25 cellular contexts compared by ENCODE assay signal in genomic region chr2:69134546-69134945, GRCh38.
DNase-seq lines count a peak whose midpoint lies in the region; FAIRE-seq and TF ChIP-seq lines count a peak whose summit lies in the region.
"Had no signal": no experiment of that assay in that cellular context is flagged by ENCODE, and none has a peak within 500 bp of the region (broad histone marks: within the 10 kb centered on the region; RNA-seq: fewer than 3 reads in every experiment).

No MANE protein-coding gene starts in this region.

- no peak overlapping the region for H3K27ac ChIP-seq in keratinocyte (ENCODE audit: control insufficient read depth, insufficient read depth, low read length)
- H3K27ac ChIP-seq: parathyroid adenoma, PC-9 had no signal

- H4K20me1 ChIP-seq in keratinocyte (ENCODE audit: control insufficient read depth, extremely low read depth, insufficient read depth, low read length): no peaks in the 10 kb centered on the region

- H3K4me1 ChIP-seq in keratinocyte (ENCODE audit: control insufficient read depth, extremely low read depth, insufficient read depth, low read length): peaks cover 19% of the 10 kb centered on the region

- H3K79me2 ChIP-seq in keratinocyte (ENCODE audit: control insufficient read depth, insufficient read depth, low read length): no peaks in the 10 kb centered on the region
- H3K79me2 ChIP-seq: parathyroid adenoma had no signal

- peaks cover 0 to 3% of the 10 kb centered on the region in 2 experiments for H3K36me3 ChIP-seq in keratinocyte (ENCODE audit: control insufficient read depth in 2 of 2, extremely low read depth in 1 of 2, insufficient read depth in 2 of 2, low read length in 2 of 2)

- peak; percentile 63 for FAIRE-seq in keratinocyte (lab: Jason Lieb, UNC)
- FAIRE-seq: D721Med, endothelial cell of umbilical vein, H1, HTR-8/SVneo, K562 had no signal

- H3K4me2 ChIP-seq in keratinocyte (ENCODE audit: control insufficient read depth, extremely low read depth, insufficient read depth, low read depth, low read length): no peak overlapping the region
- H3K4me2 ChIP-seq: PC-9 had no signal

- no peaks in the 10 kb centered on the region for H3K9me3 ChIP-seq in keratinocyte (ENCODE audit: control insufficient read depth, low read depth, low read length)

- H3K27me3 ChIP-seq in keratinocyte (ENCODE audit: control insufficient read depth, extremely low read depth, insufficient read depth, low read length): no peaks in the 10 kb centered on the region

- H2AFZ ChIP-seq in keratinocyte (ENCODE audit: control insufficient read depth, low read length): no peak overlapping the region
- H2AFZ ChIP-seq: parathyroid adenoma, PC-9 had no signal

- dilution Hi-C loops in keratinocyte (cut with MboI; ENCODE audit: extremely low pct_ligation_motif_present, low sequenced_read_pairs): no loop called here

- no peak for TF ChIP-seq CTCF in keratinocyte (optimal IDR thresholded peaks at IDR 0.05 in 1 of 3, IDR thresholded peaks at IDR 0.05 in 1 of 3, conservative IDR thresholded peaks at IDR 0.05 in 1 of 3; ENCODE audit: extremely low read depth in 1 of 3, insufficient read depth in 2 of 3, low read length in 3 of 3)

- H3K4me3 ChIP-seq in keratinocyte (ENCODE audit: control insufficient read depth in 2 of 3, extremely low read depth in 1 of 3, insufficient read depth in 2 of 3, low read depth in 1 of 3, low read length in 3 of 3): no peak overlapping the region
- H3K4me3 ChIP-seq: K562, PC-9 had no signal

- no peaks in the 10 kb centered on the region for H3K9me1 ChIP-seq in keratinocyte (ENCODE audit: control insufficient read depth, extremely low read depth, insufficient read depth, low read length)

- DNase-seq in DMS79 (lab: John Stamatoyannopoulos, UW): peak; percentile 30
- DNase-seq in NCI-H1105 treated with DMSO at 0.1 percent for 48 hours (lab: John Stamatoyannopoulos, UW): peak; percentile 77
- DNase-seq in astrocyte of the hippocampus (ENCODE audit: low read depth, low spot score): peak; percentile 48
- DNase-seq in keratinocyte (ENCODE audit: low read depth, low spot score): no peak
- DNase-seq in NAMALWA (ENCODE audit: low spot score): no peak
- no peak for DNase-seq in stimulated activated CD4-positive, alpha-beta T cell treated with anti-CD3 and anti-CD28 coated beads, Interleukin-4, amount 100 ng/mL, for 24 hours
- DNase-seq in NCI-H187 treated with DMSO at 0.1 percent for 48 hours (lab: John Stamatoyannopoulos, UW): no peak
- DNase-seq: activated CD4-positive, alpha-beta T cell treated with anti-CD3 and anti-CD28 coated beads, Interleukin-2, amount 50 U/mL, for 48 hours; activated naive CD4-positive, alpha-beta T cell treated with Interleukin-2 at 50 U/mL for 16 hours; activated T-cell treated with anti-CD3 and anti-CD28 coated beads, Interleukin-2, amount 50 U/mL, for 72 hours; AML-193; CD4-positive, alpha-beta memory T cell; immature natural killer cell; NCI-H2029; PC-9; Right ventricle myocardium superior; stimulated activated CD4-positive, alpha-beta T cell treated with anti-CD3 and anti-CD28 coated beads, Interleukin-1b, Interleukin-23, amount 100 ng/mL, for 48 hours; stimulated activated naive CD8-positive, alpha-beta T cell treated with anti-CD3 and anti-CD28 coated beads, Interleukin-15, Interleukin-2, amounts not matched to agents 100 U/mL and 50 U/mL, for 24 hours; T-helper 17 cell had no signal

- no peak overlapping the region for H3K9ac ChIP-seq in keratinocyte (ENCODE audit: control insufficient read depth, extremely low read depth, insufficient read depth, low read length)
- H3K9ac ChIP-seq: parathyroid adenoma had no signal

Comparison
In these comparisons a context has a peak if more than half of its experiments do, and no peak if none do; other contexts are left out.
1. DNase-seq: peak in DMS79 (single experiment), NCI-H1105 treated with DMSO at 0.1 percent for 48 hours (single experiment) and astrocyte of the hippocampus (single experiment); none in keratinocyte (single experiment), NAMALWA (single experiment), stimulated activated CD4-positive, alpha-beta T cell treated with anti-CD3 and anti-CD28 coated beads, Interleukin-4, amount 100 ng/mL, for 24 hours (single experiment) and NCI-H187 treated with DMSO at 0.1 percent for 48 hours (single experiment).